Comparison of ENCODE assay signal across 10 cellular contexts in the genomic region with DNA sequence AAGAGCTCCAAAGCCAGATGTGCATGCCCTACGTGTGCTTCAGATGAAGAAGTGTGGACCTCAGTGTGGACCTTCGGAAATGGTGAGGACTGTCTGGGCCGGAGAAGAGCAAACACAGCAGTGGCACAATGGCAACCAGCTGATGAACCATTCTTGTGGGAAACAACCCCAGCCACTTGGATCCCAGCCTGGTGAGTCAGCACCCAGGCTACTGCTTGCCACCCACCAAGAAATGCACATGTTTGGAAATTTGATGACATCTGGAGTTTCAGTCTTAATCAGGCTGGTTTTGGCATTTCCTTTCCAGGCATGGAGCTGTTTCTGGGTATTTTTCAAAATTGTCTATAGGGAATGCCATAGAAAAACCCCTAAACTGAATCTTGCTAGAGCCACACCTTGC. TPM values are rescaled to one million over a fixed set of nuclear protein-coding genes. Genes with fewer than 3 reads are reported as not detected.
A peak's percentile ranks its signal among the peaks of the same experiment; 100 is the strongest.
DNase-seq lines count a peak whose midpoint lies in the region; ATAC-seq and TF ChIP-seq lines count a peak whose summit lies in the region.
"Had no signal": no experiment of that assay in that cellular context is flagged by ENCODE, and none has a peak within 500 bp of the region (broad histone marks: within the 10 kb centered on the region; RNA-seq: fewer than 3 reads in every experiment).

No MANE protein-coding gene starts in this region.

- intact Hi-C loops in activated CD4-positive, alpha-beta memory T cell treated with anti-CD3 and anti-CD28 coated beads for 36 hours (cut with micrococcal nuclease) = loop anchor here (5.0 to 10.0 kb wide), 6 partner anchors 159 to 1809 kb away; partner anchors contain the start of genes GAN and MAF

- ATAC-seq in HG03175 (IDR thresholded peaks at IDR 0.05; ENCODE audit: unreplicated experiment) = no peak
- ATAC-seq: left lobe of liver had no signal

- H3K9me3 Mint-ChIP-seq in activated CD4-positive, alpha-beta memory T cell treated with anti-CD3 and anti-CD28 coated beads for 36 hours = peaks cover 9% of the 10 kb centered on the region

- peaks cover 71% of the 10 kb centered on the region for H3K4me1 Mint-ChIP-seq in activated CD4-positive, alpha-beta memory T cell treated with anti-CD3 and anti-CD28 coated beads for 36 hours (ENCODE audit: low read depth)

- no peak overlapping the region for H3K4me3 ChIP-seq in fibroblast of pulmonary artery (replicated peaks; ENCODE audit: low read depth, low read length)

- peak overlapping the region; percentile 52 for H3K27ac Mint-ChIP-seq in activated CD4-positive, alpha-beta memory T cell treated with anti-CD3 and anti-CD28 coated beads for 36 hours

- peaks cover 4% of the 10 kb centered on the region for H3K36me3 Mint-ChIP-seq in activated CD4-positive, alpha-beta memory T cell treated with anti-CD3 and anti-CD28 coated beads for 36 hours

- peak; percentile 25 to 27 for DNase-seq in activated CD4-positive, alpha-beta T cell treated with anti-CD3 and anti-CD28 coated beads for 24 hours (ENCODE audit: low read depth in 2 of 2)
- DNase-seq in activated CD4-positive, alpha-beta T cell treated with anti-CD3 and anti-CD28 coated beads for 1 hour = no peak
- peak; percentile 83 for DNase-seq in activated CD4-positive, alpha-beta memory T cell treated with anti-CD3 and anti-CD28 coated beads for 36 hours
- DNase-seq in fibroblast of pulmonary artery (ENCODE audit: low read depth) (peak; percentile 42), NCI-H1694 treated with DMSO at 0.1 percent for 48 hours (lab: John Stamatoyannopoulos, UW) (no peak), LoVo (ENCODE audit: low spot score) (no peak)
- DNase-seq in stimulated activated CD4-positive, alpha-beta T cell treated with anti-CD3 and anti-CD28 coated beads, TNF-alpha, amount 100 ng/mL, for 24 hours (ENCODE audit: low read depth in 3 of 3) = peak in 2 of 3 experiments; percentile 27 to 61
- DNase-seq: NCI-H2227 treated with DMSO at 0.1 percent for 48 hours had no signal

- CTCF ChIA-PET in activated CD4-positive, alpha-beta memory T cell treated with anti-CD3 and anti-CD28 coated beads for 36 hours (lab: Charles Lee) = interaction anchor here (1.8 kb wide), 1 partner anchor 57 kb away, joined by 7 read pairs; no protein-coding TSS in a partner anchor

- H3K4me3 Mint-ChIP-seq in activated CD4-positive, alpha-beta memory T cell treated with anti-CD3 and anti-CD28 coated beads for 36 hours = no peak overlapping the region

- H3K27me3 Mint-ChIP-seq in activated CD4-positive, alpha-beta memory T cell treated with anti-CD3 and anti-CD28 coated beads for 36 hours = peaks cover 4% of the 10 kb centered on the region

- POLR2A ChIA-PET in activated CD4-positive, alpha-beta memory T cell treated with anti-CD3 and anti-CD28 coated beads for 36 hours (lab: Charles Lee) = interaction anchor here (0.8 to 1.1 kb wide), 2 partner anchors 14 to 21 kb away, joined by 4 read pairs; no protein-coding TSS in a partner anchor

- TF ChIP-seq CTCF in fibroblast of pulmonary artery (IDR thresholded peaks at IDR 0.05; ENCODE audit: low read length, missing control alignments) = no peak

RNA-seq across cellular contexts. Expression of gene DYNLRB2, which starts 42.7 kb away (rescaled TPM):
- total RNA-seq in activated CD4-positive, alpha-beta memory T cell treated with anti-CD3 and anti-CD28 coated beads for 36 hours = not detected
- total RNA-seq: left lobe of liver had no signal

Comparison
In these comparisons a context has a peak if more than half of its experiments do, and no peak if none do; other contexts are left out.
1. DNase-seq: peak in activated CD4-positive, alpha-beta T cell treated with anti-CD3 and anti-CD28 coated beads for 24 hours (2 of 2), activated CD4-positive, alpha-beta memory T cell treated with anti-CD3 and anti-CD28 coated beads for 36 hours (single experiment), fibroblast of pulmonary artery (single experiment) and stimulated activated CD4-positive, alpha-beta T cell treated with anti-CD3 and anti-CD28 coated beads, TNF-alpha, amount 100 ng/mL, for 24 hours (2 of 3); none in activated CD4-positive, alpha-beta T cell treated with anti-CD3 and anti-CD28 coated beads for 1 hour (single experiment), NCI-H1694 treated with DMSO at 0.1 percent for 48 hours (single experiment) and LoVo (single experiment).